In the genomic region with DNA sequence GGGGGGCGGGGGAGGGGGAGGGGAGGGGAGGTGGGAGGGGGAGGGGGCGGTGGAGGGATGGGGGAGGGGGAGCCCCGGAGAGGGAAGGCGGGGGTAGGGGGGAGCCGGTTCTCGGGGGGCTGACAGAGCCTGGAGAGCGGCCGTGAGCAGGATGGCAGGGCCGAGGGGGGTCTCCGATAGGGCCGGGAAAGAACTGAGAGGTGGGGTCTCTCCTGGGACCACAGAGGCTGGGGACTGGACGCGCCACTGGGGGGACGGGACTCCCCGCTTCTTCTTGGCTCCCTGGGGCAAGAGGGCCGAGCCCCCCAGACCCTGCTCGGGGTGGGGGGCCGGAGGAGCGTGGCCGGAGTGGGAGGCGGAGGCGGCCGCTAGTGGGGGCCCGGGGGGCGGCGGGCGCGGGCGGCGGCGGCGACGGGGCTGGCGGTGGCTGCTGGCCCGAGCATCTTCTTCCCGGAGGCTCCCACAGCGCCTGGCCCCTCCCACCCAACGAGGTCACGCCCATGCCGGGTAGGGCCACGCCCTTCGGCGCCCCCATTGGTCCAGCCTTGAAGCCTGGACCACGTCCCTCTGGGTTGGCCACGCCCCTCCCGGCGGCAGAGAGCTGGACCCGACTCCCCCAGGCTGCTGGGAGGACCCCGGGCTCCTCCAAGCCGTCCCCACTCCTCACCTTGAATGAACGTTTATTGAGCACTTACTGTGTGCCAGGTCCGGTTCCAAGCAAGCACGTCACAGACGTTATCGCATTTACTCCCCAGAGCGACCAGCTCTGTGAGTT, we compare ENCODE assay signal across 8 cellular contexts. TPM values are rescaled to one million over a fixed set of nuclear protein-coding genes. Genes with fewer than 3 reads are reported as not detected.
DNase-seq lines count a peak whose midpoint lies in the region; ATAC-seq and TF ChIP-seq lines count a peak whose summit lies in the region.

A gene with protein sequence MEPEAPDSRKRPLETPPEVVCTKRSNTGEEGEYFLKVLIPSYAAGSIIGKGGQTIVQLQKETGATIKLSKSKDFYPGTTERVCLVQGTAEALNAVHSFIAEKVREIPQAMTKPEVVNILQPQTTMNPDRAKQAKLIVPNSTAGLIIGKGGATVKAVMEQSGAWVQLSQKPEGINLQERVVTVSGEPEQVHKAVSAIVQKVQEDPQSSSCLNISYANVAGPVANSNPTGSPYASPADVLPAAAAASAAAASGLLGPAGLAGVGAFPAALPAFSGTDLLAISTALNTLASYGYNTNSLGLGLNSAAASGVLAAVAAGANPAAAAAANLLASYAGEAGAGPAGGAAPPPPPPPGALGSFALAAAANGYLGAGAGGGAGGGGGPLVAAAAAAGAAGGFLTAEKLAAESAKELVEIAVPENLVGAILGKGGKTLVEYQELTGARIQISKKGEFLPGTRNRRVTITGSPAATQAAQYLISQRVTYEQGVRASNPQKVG (minus strand): TSS at position 302 of the 775 bp plus-strand sequence. CDS start 514 bp downstream, outside the sequence.

- no peak for TF ChIP-seq EP300 in ovary (IDR thresholded peaks at IDR 0.05)

- H3K27me3 ChIP-seq in ovary: no peaks in the 10 kb centered on the region

- H3K27me3 Mint-ChIP-seq in activated naive CD4-positive, alpha-beta T cell treated with anti-CD3 and anti-CD28 coated beads, Interleukin-2, amount 50 U/mL, for 24 hours: peaks cover 45% of the 10 kb centered on the region

- H3K4me1 ChIP-seq in ovary (ENCODE audit: insufficient read depth): no peaks in the 10 kb centered on the region

- H3K36me3 Mint-ChIP-seq in activated naive CD4-positive, alpha-beta T cell treated with anti-CD3 and anti-CD28 coated beads, Interleukin-2, amount 50 U/mL, for 24 hours: no peaks in the 10 kb centered on the region

- TF ChIP-seq CTCF in ovary (IDR thresholded peaks at IDR 0.05): no peak

- peaks cover 18% of the 10 kb centered on the region for H3K4me1 Mint-ChIP-seq in activated naive CD4-positive, alpha-beta T cell treated with anti-CD3 and anti-CD28 coated beads, Interleukin-2, amount 50 U/mL, for 24 hours

- H3K36me3 ChIP-seq in ovary: no peaks in the 10 kb centered on the region

- H3K9me3 ChIP-seq in ovary: no peaks in the 10 kb centered on the region

- no peak within 1 kb of the TSS for H3K27ac Mint-ChIP-seq in activated naive CD4-positive, alpha-beta T cell treated with anti-CD3 and anti-CD28 coated beads, Interleukin-2, amount 50 U/mL, for 24 hours

- peak within 1 kb of the TSS; percentile 34 for H3K4me3 Mint-ChIP-seq in activated naive CD4-positive, alpha-beta T cell treated with anti-CD3 and anti-CD28 coated beads, Interleukin-2, amount 50 U/mL, for 24 hours

- no peak within 1 kb of the TSS for H3K4me3 ChIP-seq in ovary

- DNase-seq in NCI-H187 (lab: John Stamatoyannopoulos, UW) (peak; percentile 36 to 73), NCI-H187 treated with DMSO at 0.1 percent for 48 hours (lab: John Stamatoyannopoulos, UW) (no peak), NCI-H446 treated with DMSO at 0.1 percent for 48 hours (lab: John Stamatoyannopoulos, UW) (peak; percentile 80), head of caudate nucleus (peak; percentile 84 to 98 (median 94)), ovary (peak in 4 of 5 donors; percentile 43 to 60 (median 50))

- ATAC-seq in GM21576 (IDR thresholded peaks at IDR 0.05; ENCODE audit: unreplicated experiment) (no peak), HG02970 (IDR thresholded peaks at IDR 0.05; ENCODE audit: low FRiP score, unreplicated experiment) (no peak)

- H3K9me3 Mint-ChIP-seq in activated naive CD4-positive, alpha-beta T cell treated with anti-CD3 and anti-CD28 coated beads, Interleukin-2, amount 50 U/mL, for 24 hours: no peaks in the 10 kb centered on the region

- H3K27ac ChIP-seq in ovary: no peak within 1 kb of the TSS

- intact Hi-C loops in head of caudate nucleus (cut with DNase I): no loop called here
- intact Hi-C loops in ovary (cut with DNase I): no loop called here

- 3 to 4% (median 3%) methylated on average over 22 to 55 of the region's 56 CpGs for WGBS in ovary, 3 donors

- no peak for TF ChIP-seq POLR2A in ovary (IDR thresholded peaks at IDR 0.05)

RNA-seq across cellular contexts. Expression of the gene that starts here (rescaled TPM):
- 1 to 10 TPM in 5 of 7 donors, under 1 TPM in 2; 0.23 to 4.8 (median 2.2) TPM for total RNA-seq in ovary
- polyA plus RNA-seq in ovary: 1 to 10 TPM; 1.5 to 3.5 TPM
